ENCODE assay signal across 24 cellular contexts in genomic region chr15:51692154-51692553, GRCh38. TPM values are rescaled to one million over a fixed set of nuclear protein-coding genes. Genes with fewer than 3 reads are reported as not detected.
"Had no signal": no experiment of that assay in that cellular context is flagged by ENCODE, and none has a peak within 500 bp of the region (broad histone marks: within the 10 kb centered on the region; RNA-seq: fewer than 3 reads in every experiment).

No MANE protein-coding gene starts in this region.

- ATAC-seq: activated CD4-positive, CD25-positive, alpha-beta regulatory T cell treated with anti-CD3 and anti-CD28 coated beads, Interleukin-2, amount 50 U/mL, for 24 hours; left colon; lower lobe of right lung; natural killer cell; sciatic nerve had no signal

- H3K4me1 ChIP-seq: adrenal gland, breast epithelium had no signal

- FAIRE-seq: astrocyte, pancreas had no signal

- H3K27me3 ChIP-seq: adrenal gland, pancreas had no signal

- H3K4me2 ChIP-seq: smooth muscle cell had no signal

- H3K4me3 ChIP-seq: adrenal gland, breast epithelium, coronary artery, lower lobe of right lung, pancreas, smooth muscle cell, thoracic aorta had no signal

- H3K36me3 ChIP-seq: adrenal gland, breast epithelium, lower lobe of right lung, pancreas, thoracic aorta had no signal

- DNase-seq: activated CD4-positive, alpha-beta T cell treated with anti-CD3 and anti-CD28 coated beads, Interleukin-2, amount 50 U/mL, for 1 hour; activated CD8-positive, alpha-beta memory T cell treated with anti-CD3 and anti-CD28 coated beads for 24 hours; activated CD8-positive, alpha-beta memory T cell treated with anti-CD3 and anti-CD28 coated beads, Interleukin-2, amount 50 U/mL, for 48 hours; activated effector memory CD4-positive, alpha-beta T cell treated with anti-CD3 and anti-CD28 coated beads, Interleukin-2, amount 50 U/mL, for 16 hours; activated naive CD4-positive, alpha-beta T cell treated with anti-CD3 and anti-CD28 coated beads, Interleukin-2, amount 50 U/mL, for 16 hours; activated T-cell treated with anti-CD3 and anti-CD28 coated beads, Interleukin-2, amount 50 U/mL, for 48 hours; adrenal gland; erythroblast; foreskin melanocyte; glutamatergic neuron; hippocampal formation; islet precursor cell; left colon; lower lobe of right lung; natural killer cell; pancreas; stimulated activated CD4-positive, alpha-beta T cell treated with anti-CD3 and anti-CD28 coated beads, Interleukin-4, amount 100 ng/mL, for 1 hour had no signal

- H3K27ac ChIP-seq: adrenal gland, breast epithelium, coronary artery, lower lobe of right lung, pancreas, thoracic aorta had no signal

- H3K9me3 ChIP-seq: adrenal gland, breast epithelium, lower lobe of right lung, pancreas, thoracic aorta had no signal

RNA-seq across cellular contexts. Expression of gene SCG3, which starts 10.9 kb away (rescaled TPM):
- total RNA-seq: natural killer cell, smooth muscle cell, thoracic aorta had no signal
- polyA plus RNA-seq: smooth muscle cell had no signal
